Comparison of ENCODE assay signal across 13 cellular contexts in genomic region chr22:25013634-25014033, GRCh38.
A peak's percentile ranks its signal among the peaks of the same experiment; 100 is the strongest.
DNase-seq lines count a peak whose midpoint lies in the region; ATAC-seq and TF ChIP-seq lines count a peak whose summit lies in the region.
"Had no signal": no experiment of that assay in that cellular context is flagged by ENCODE, and none has a peak within 500 bp of the region (broad histone marks: within the 10 kb centered on the region; RNA-seq: fewer than 3 reads in every experiment).

No MANE protein-coding gene starts in this region.

- DNase-seq in Right ventricle myocardium superior (no peak), cardiac septum (ENCODE audit: low spot score) (no peak), epithelial cell of esophagus (ENCODE audit: low read depth) (peak; percentile 54), mesendoderm (no peak), upper lobe of right lung (no peak), germinal center (ENCODE audit: low spot score) (no peak), MG63 (no peak), SW480 (ENCODE audit: low spot score) (no peak)
- DNase-seq: anterior cingulate cortex; SJCRH30; stimulated activated CD4-positive, alpha-beta T cell treated with anti-CD3 and anti-CD28 coated beads, Interleukin-12 subunit alpha, Interleukin-12 subunit beta, amount 100 ng/mL, for 4 hours had no signal

- no peak overlapping the region for H3K4me2 ChIP-seq in mesendoderm (ENCODE audit: low read length)

- no peak overlapping the region for H3K4ac ChIP-seq in mesendoderm (ENCODE audit: low read depth, low read length)

- no peaks in the 10 kb centered on the region for H3K9me3 ChIP-seq in upper lobe of right lung
- H3K9me3 ChIP-seq in MG63, result no peaks in the 10 kb centered on the region
- H3K9me3 ChIP-seq: SJCRH30, uterus had no signal

- no peak overlapping the region for H3K23ac ChIP-seq in mesendoderm (ENCODE audit: low read length)

- H3K79me1 ChIP-seq in mesendoderm (ENCODE audit: low read length), result no peaks in the 10 kb centered on the region

- no peaks in the 10 kb centered on the region for H3K79me2 ChIP-seq in mesendoderm (ENCODE audit: control insufficient read depth, insufficient read depth, low read length)

- H2BK120ac ChIP-seq in mesendoderm (ENCODE audit: low read depth, low read length), result peak overlapping the region; percentile 69

- H3K4me3 ChIP-seq in epithelial cell of esophagus (ENCODE audit: low read length), result no peak overlapping the region
- H3K4me3 ChIP-seq in mesendoderm (ENCODE audit: low read length), result no peak overlapping the region
- H3K4me3 ChIP-seq in upper lobe of right lung, result no peak overlapping the region
- no peak overlapping the region for H3K4me3 ChIP-seq in MG63
- H3K4me3 ChIP-seq: SJCRH30, uterus had no signal

- no CpG with 5 or more reads among the region's 2 CpGs for WGBS in mesendoderm (ENCODE audit: extremely low coverage, insufficient coverage, low lambda C conversion rate)

- H4K5ac ChIP-seq in mesendoderm (ENCODE audit: low read length), result no peak overlapping the region

- TF ChIP-seq CTCF in epithelial cell of esophagus (IDR thresholded peaks at IDR 0.05; ENCODE audit: insufficient read depth, low read depth, low read length, missing control alignments) (no peak), upper lobe of right lung (IDR thresholded peaks at IDR 0.05) (no peak)

- no peak overlapping the region for H2BK15ac ChIP-seq in mesendoderm (replicated peaks; ENCODE audit: low read depth)

- H3K18ac ChIP-seq in mesendoderm (ENCODE audit: low read length), result peak overlapping the region; percentile 11

- intact Hi-C loops in Right ventricle myocardium superior (cut with DNase I), result no loop called here
- intact Hi-C loops in cardiac septum (cut with DNase I), result no loop called here
- intact Hi-C loops in upper lobe of right lung (cut with DNase I), result no loop called here

- peak overlapping the region; percentile 74 for H3K27ac ChIP-seq in mesendoderm (ENCODE audit: low read depth, low read length)
- peak overlapping the region; percentile 70 for H3K27ac ChIP-seq in upper lobe of right lung
- H3K27ac ChIP-seq: epithelial cell of prostate, SJCRH30 had no signal

- peak overlapping the region; percentile 34 for H3K56ac ChIP-seq in mesendoderm (ENCODE audit: low read length)

- H2AK5ac ChIP-seq in mesendoderm (ENCODE audit: low read length), result peak overlapping the region; percentile 7

- no peaks in the 10 kb centered on the region for H3K36me3 ChIP-seq in mesendoderm (ENCODE audit: control insufficient read depth, insufficient read depth, low read length)
- no peaks in the 10 kb centered on the region for H3K36me3 ChIP-seq in upper lobe of right lung
- no peaks in the 10 kb centered on the region; the same call in 1 of the 2 replicates for H3K36me3 ChIP-seq in MG63
- H3K36me3 ChIP-seq: SJCRH30, uterus had no signal

- H3K4me1 ChIP-seq in mesendoderm (ENCODE audit: control insufficient read depth, low read depth, low read length), result peaks cover 4% of the 10 kb centered on the region
- H3K4me1 ChIP-seq in upper lobe of right lung, result peaks cover 9% of the 10 kb centered on the region
- H3K4me1 ChIP-seq: uterus had no signal

- H3K27me3 ChIP-seq in mesendoderm (ENCODE audit: insufficient read depth, low read length, poor library complexity), result no peaks in the 10 kb centered on the region
- H3K27me3 ChIP-seq in upper lobe of right lung, result no peaks in the 10 kb centered on the region
- no peaks in the 10 kb centered on the region for H3K27me3 ChIP-seq in MG63
- H3K27me3 ChIP-seq: SJCRH30, uterus had no signal

- H3K9ac ChIP-seq in mesendoderm (ENCODE audit: low read length), result no peak overlapping the region

- H2BK5ac ChIP-seq in mesendoderm (ENCODE audit: low read length), result no peak overlapping the region

- H4K8ac ChIP-seq in mesendoderm (ENCODE audit: low read depth, low read length), result no peak overlapping the region

- ATAC-seq in Right ventricle myocardium superior (ENCODE audit: poor library complexity) (peak; percentile 62), upper lobe of right lung (peak; percentile 72)
